ENCODE assay signal across 10 cellular contexts in the genomic region with DNA sequence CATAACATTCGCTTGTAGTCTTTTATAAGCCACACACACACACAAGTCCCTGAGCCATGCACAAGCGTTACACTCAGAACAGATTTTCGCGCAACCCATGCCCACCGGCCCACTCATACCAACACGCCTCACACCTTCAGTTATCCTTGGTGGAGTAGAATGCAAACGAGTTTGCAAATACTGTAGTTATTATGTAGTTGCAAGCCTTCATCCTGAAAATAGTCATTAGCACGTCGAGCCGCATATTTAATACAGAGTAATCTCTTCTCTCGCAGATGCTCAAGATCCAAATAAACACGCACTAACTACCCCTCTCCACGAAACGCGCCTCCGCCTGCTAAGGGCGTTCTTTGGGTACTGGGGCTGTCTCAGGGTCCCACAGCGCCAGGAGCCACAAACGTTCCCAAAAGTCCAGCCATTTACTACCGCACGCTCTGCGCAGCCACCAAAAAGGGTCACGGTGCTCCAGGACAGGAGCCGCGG. TPM values are rescaled to one million over a fixed set of nuclear protein-coding genes. Genes with fewer than 3 reads are reported as not detected.
DNase-seq lines count a peak whose midpoint lies in the region; ATAC-seq and TF ChIP-seq lines count a peak whose summit lies in the region.
"Had no signal": no experiment of that assay in that cellular context is flagged by ENCODE, and none has a peak within 500 bp of the region (broad histone marks: within the 10 kb centered on the region; RNA-seq: fewer than 3 reads in every experiment).

No MANE protein-coding gene starts in this region.

- no peak overlapping the region for H3K9ac ChIP-seq in iPS-15b (ENCODE audit: low read depth, low read length)

- H3K36me3 ChIP-seq in iPS-15b (ENCODE audit: control insufficient read depth, insufficient read depth, low read length) (no peaks in the 10 kb centered on the region), gastrocnemius medialis (no peaks in the 10 kb centered on the region), SJCRH30 (no peaks in the 10 kb centered on the region)

- H3K9me3 Mint-ChIP-seq in T-cell: no peaks in the 10 kb centered on the region

- in situ Hi-C loops in gastrocnemius medialis (cut with MboI; ENCODE audit: low sequenced_read_pairs in 4 of 4): no loop called here

- H3K4me3 ChIP-seq in iPS-15b (ENCODE audit: low read depth, low read length) (peak overlapping the region; percentile 4), gastrocnemius medialis (peak overlapping the region in 3 of 4 donors; percentile 25 to 39 (median 39)), SJCRH30 (no peak overlapping the region)

- no peak for TF ChIP-seq CTCF in gastrocnemius medialis (IDR thresholded peaks at IDR 0.05 in 4 of 5, conservative IDR thresholded peaks at IDR 0.05 in 1 of 5)

- DNase-seq in DMS53 (lab: John Stamatoyannopoulos, UW) (peak; percentile 40), DMS53 treated with DMSO at 0.1 percent for 48 hours (lab: John Stamatoyannopoulos, UW; ENCODE audit: unreplicated experiment) (no peak), T-cell (no peak), gastrocnemius medialis (no peak), NCI-H187 treated with DMSO at 0.1 percent for 48 hours (lab: John Stamatoyannopoulos, UW) (no peak), SJCRH30 (no peak), posterior vena cava (ENCODE audit: low spot score) (no peak)
- DNase-seq: MM.1S had no signal

- intact Hi-C loops in gastrocnemius medialis (cut with DNase I; ENCODE audit: low total_unique reads) (no loop called here), posterior vena cava (cut with DNase I) (no loop called here)

- H3K9me3 ChIP-seq in iPS-15b (ENCODE audit: control insufficient read depth, insufficient read depth, low read length): no peaks in the 10 kb centered on the region
- H3K9me3 ChIP-seq in gastrocnemius medialis: no peaks in the 10 kb centered on the region
- H3K9me3 ChIP-seq in SJCRH30 (replicated peaks): no peaks in the 10 kb centered on the region

- peak overlapping the region; percentile 6 to 67 (median 17) for H3K4me3 Mint-ChIP-seq in T-cell

- peaks cover 13% of the 10 kb centered on the region for H3K4me1 ChIP-seq in iPS-15b (ENCODE audit: control insufficient read depth, insufficient read depth, low read length)
- H3K4me1 ChIP-seq in gastrocnemius medialis: peaks cover 13 to 24% of the 10 kb centered on the region in 2 donors
- H3K4me1 ChIP-seq in SJCRH30: no peaks in the 10 kb centered on the region

- ATAC-seq in T-cell (replicated peaks in 1 of 4): no peak
- no peak for ATAC-seq in gastrocnemius medialis

- H3K27ac Mint-ChIP-seq in T-cell: no peak overlapping the region

- peaks cover 70 to 89% of the 10 kb centered on the region in 2 donors for H3K27me3 Mint-ChIP-seq in T-cell

- CTCF ChIA-PET in T-cell (lab: Charles Lee): no interaction called here

- H3K36me3 Mint-ChIP-seq in T-cell: no peaks in the 10 kb centered on the region

- peaks cover 47 to 55% (median 53%) of the 10 kb centered on the region in 3 donors for H3K4me1 Mint-ChIP-seq in T-cell

- POLR2A ChIA-PET in T-cell (lab: Charles Lee): interaction anchor here in 1 of 2 donors (0.6 kb wide), 1 partner anchor 226 kb away, joined by 3 read pairs; no protein-coding TSS in a partner anchor

- H3K27me3 ChIP-seq in iPS-15b (ENCODE audit: control insufficient read depth, insufficient read depth, low read length): peaks cover 97% of the 10 kb centered on the region
- peaks cover 97 to 98% (median 97%) of the 10 kb centered on the region in 3 donors for H3K27me3 ChIP-seq in gastrocnemius medialis
- no peaks in the 10 kb centered on the region for H3K27me3 ChIP-seq in SJCRH30

- H3K27ac ChIP-seq in gastrocnemius medialis: no peak overlapping the region
- H3K27ac ChIP-seq in SJCRH30: no peak overlapping the region

- TF ChIP-seq POLR2A in gastrocnemius medialis (IDR thresholded peaks at IDR 0.05): no peak

RNA-seq across cellular contexts. Expression of gene NKX2-3, which starts 1.8 kb away (rescaled TPM):
- total RNA-seq in T-cell: under 1 TPM in 1 of 5 donors, not detected in 4; 0.15 TPM
- total RNA-seq in gastrocnemius medialis: not detected
- total RNA-seq in SJCRH30 (2014; rRNA removed; shearing (Covaris generic)): not detected in 2 replicates
- not detected for total RNA-seq in posterior vena cava
- total RNA-seq: H9 had no signal
